1 cellular context compared by ENCODE assay signal in the genomic region with DNA sequence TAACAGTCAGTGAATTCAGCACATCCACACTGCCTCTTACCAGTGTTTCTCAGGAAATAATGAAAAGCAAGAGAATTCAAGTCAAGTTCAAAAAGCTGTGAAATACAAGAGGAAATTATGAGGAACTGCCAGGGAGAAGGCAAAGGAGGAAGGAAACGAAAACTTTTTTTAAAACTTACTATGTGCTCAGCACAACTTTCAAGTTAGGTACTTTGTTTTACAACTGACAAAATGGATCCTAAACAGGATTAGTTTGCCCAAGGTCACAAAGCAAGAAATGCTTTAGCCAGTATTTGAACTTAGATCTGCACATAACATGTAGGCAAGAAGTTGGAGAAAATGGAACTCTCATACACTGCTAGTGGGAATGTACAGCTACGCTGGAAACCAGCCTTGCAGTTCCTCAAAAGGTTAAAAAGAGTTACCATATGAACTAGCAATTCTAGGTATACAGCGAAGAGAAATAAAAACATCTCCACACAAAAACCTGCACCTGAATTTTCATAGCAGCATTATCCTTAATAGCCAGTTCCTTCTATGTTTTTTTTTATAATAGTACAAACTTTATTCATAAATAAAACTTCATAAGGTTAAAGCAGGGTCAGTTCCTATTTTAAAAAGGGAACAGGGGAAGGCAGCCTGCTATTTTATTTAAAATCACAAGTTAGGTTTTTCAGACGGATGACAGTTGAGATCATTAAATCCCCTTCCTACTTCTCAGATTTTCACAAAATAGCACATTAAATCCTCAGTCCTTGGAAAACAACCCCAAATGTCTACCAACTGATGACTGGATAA.
TF ChIP-seq lines count a peak whose summit lies in the region.

No MANE protein-coding gene starts in this region.

TF ChIP-seq in endothelial cell of umbilical vein, 7 proteins besides CTCF, POLR2A, EP300 and RAD21 (continued from another document):
- TF ChIP-seq FOS (IDR thresholded peaks at IDR 0.05; ENCODE audit: borderline replicate concordance, insufficient read depth, low read length) (no peak), POLR2AphosphoS5 (IDR thresholded peaks at IDR 0.05; ENCODE audit: insufficient read depth, low read depth, low read length) (no peak)
